In the genomic region with DNA sequence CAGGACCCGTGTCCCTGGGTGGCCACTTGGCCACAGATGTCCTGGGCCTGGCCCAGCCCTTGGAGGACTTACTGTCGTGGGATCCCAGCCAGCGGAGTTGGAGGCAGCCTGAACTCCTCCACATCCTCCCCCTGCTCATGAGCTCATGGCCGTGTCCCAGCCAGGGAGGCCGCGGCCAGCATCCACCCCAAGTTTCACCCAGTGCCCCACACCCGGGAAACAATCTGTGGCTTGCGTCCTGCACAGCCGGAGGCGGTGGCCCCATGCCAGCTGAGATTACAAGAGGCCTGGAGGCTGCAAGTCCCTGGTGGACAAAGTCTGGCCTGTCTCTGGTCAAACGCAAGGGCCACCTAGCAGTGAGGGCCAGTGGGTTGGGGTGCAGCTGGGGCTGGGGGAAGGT, we compare ENCODE assay signal across 1 cellular context.
TF ChIP-seq lines count a peak whose summit lies in the region.

No MANE protein-coding gene starts in this region.

TF ChIP-seq in IMR-90, 13 proteins besides CTCF, POLR2A, EP300 and RAD21:
- TF ChIP-seq FOS (IDR thresholded peaks at IDR 0.05; ENCODE audit: low read depth, low read length) (no peak), BHLHE40 (IDR thresholded peaks at IDR 0.05; ENCODE audit: low read depth, low read length) (no peak), SMC3 (IDR thresholded peaks at IDR 0.05; ENCODE audit: low read depth, low read length) (no peak), RCOR1 (IDR thresholded peaks at IDR 0.05; ENCODE audit: insufficient replicate concordance, low read length) (no peak), CEBPB (IDR thresholded peaks at IDR 0.05; ENCODE audit: low read depth, low read length) (no peak), MAZ (IDR thresholded peaks at IDR 0.05; ENCODE audit: borderline replicate concordance, low read depth, low read length) (no peak), MAFK (IDR thresholded peaks at IDR 0.05; ENCODE audit: low read depth, low read length) (no peak), CHD1 (IDR thresholded peaks at IDR 0.05; ENCODE audit: low read depth, low read length) (no peak), MXI1 (IDR thresholded peaks at IDR 0.05; ENCODE audit: borderline replicate concordance, low read depth, low read length) (no peak)
- TF ChIP-seq, protein P1, sequence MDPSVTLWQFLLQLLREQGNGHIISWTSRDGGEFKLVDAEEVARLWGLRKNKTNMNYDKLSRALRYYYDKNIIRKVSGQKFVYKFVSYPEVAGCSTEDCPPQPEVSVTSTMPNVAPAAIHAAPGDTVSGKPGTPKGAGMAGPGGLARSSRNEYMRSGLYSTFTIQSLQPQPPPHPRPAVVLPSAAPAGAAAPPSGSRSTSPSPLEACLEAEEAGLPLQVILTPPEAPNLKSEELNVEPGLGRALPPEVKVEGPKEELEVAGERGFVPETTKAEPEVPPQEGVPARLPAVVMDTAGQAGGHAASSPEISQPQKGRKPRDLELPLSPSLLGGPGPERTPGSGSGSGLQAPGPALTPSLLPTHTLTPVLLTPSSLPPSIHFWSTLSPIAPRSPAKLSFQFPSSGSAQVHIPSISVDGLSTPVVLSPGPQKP (IDR thresholded peaks at IDR 0.05; ENCODE audit: borderline replicate concordance, low read depth, low read length), result no peak
